In the genomic region with DNA sequence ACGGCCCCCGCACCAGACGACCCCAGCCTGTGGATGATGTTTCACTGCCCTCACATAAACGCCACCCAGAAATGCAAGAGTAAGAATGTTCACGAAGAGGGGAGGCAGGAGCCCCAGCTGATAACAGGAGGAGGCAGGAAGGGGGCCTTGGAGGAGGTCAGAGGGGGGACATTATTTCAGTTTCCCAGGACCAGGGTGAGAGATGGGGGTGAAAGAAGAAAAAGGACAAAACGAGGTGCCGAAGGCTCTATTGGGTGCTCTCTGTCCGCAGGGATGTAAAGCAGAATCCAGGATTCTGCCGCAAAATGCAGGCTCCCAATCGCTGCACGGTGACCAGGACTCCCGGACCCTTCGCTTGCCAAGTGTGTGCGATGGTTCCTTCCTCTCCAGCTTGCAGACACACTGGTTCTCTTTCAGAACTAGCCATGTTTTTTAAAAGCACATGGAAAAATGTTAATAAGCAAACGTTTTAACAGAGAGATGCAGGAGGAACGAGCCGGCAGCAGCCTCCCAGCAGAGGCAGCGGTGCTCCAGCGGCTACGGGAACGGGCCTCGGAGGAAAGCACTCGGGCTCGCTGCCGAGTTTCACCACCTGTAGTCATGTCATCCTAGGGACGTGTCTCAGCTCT, we compare ENCODE assay signal across 8 cellular contexts. TPM values are rescaled to one million over a fixed set of nuclear protein-coding genes. Genes with fewer than 3 reads are reported as not detected.
DNase-seq lines count a peak whose midpoint lies in the region; ATAC-seq and TF ChIP-seq lines count a peak whose summit lies in the region.

No MANE protein-coding gene starts in this region.

- peak overlapping the region; percentile 60 for H3K4me3 ChIP-seq in hepatocyte
- peak overlapping the region; percentile 64 for H3K4me3 ChIP-seq in skeletal muscle satellite cell (ENCODE audit: low read length)

- no peaks in the 10 kb centered on the region for H3K9me2 ChIP-seq in hepatocyte (replicated peaks; ENCODE audit: insufficient read depth)

- no peak overlapping the region for H3K27ac ChIP-seq in hepatocyte

- ATAC-seq in SK-N-SH treated with all-trans-retinoic acid at 6 μM for 48 hours (peak; percentile 65), GM18511 (IDR thresholded peaks at IDR 0.05; ENCODE audit: unreplicated experiment) (no peak), HG02852 (IDR thresholded peaks at IDR 0.05; ENCODE audit: unreplicated experiment) (no peak)

- TF ChIP-seq CTCF in hepatocyte (IDR thresholded peaks at IDR 0.05; ENCODE audit: poor library complexity) = peak; percentile 14

- H3K36me3 ChIP-seq in hepatocyte (replicated peaks; ENCODE audit: insufficient read depth, low read depth) = no peaks in the 10 kb centered on the region
- H3K36me3 ChIP-seq in skeletal muscle satellite cell (ENCODE audit: insufficient read depth, low read length) = no peaks in the 10 kb centered on the region

- H3K4me1 ChIP-seq in hepatocyte (ENCODE audit: insufficient read depth) = peaks cover 2% of the 10 kb centered on the region
- no peaks in the 10 kb centered on the region for H3K4me1 ChIP-seq in skeletal muscle satellite cell (ENCODE audit: control insufficient read depth, insufficient read depth, low read length)

- H3K9ac ChIP-seq in skeletal muscle satellite cell (ENCODE audit: low read depth, low read length) = no peak overlapping the region

- POLR2A ChIA-PET in HEK293T (lab: Yijun Ruan, JAX) = interaction anchor here (0.9 to 2.0 kb wide), 2 partner anchors 191 to 356 kb away, joined by 3 to 7 read pairs; partner anchors contain the start of gene ATP5F1E

- WGBS in hepatocyte (ENCODE audit: low lambda C conversion rate, missing lambda C conversion rate) = 22% methylated on average over 26 of the region's 26 CpGs

- CTCF ChIA-PET in HEK293T (lab: Yijun Ruan, JAX) = interaction anchor here (0.6 to 1.4 kb wide), 4 partner anchors 69 to 1828 kb away, joined by 3 to 5 read pairs (median 4); no protein-coding TSS in a partner anchor

- no peaks in the 10 kb centered on the region for H3K79me2 ChIP-seq in hepatocyte

- H3K9me3 ChIP-seq in hepatocyte (ENCODE audit: low read depth) (no peaks in the 10 kb centered on the region), skeletal muscle satellite cell (replicated peaks; ENCODE audit: low read length) (no peaks in the 10 kb centered on the region)

- no peaks in the 10 kb centered on the region for H4K20me1 ChIP-seq in hepatocyte (ENCODE audit: insufficient read depth, poor library complexity, severe bottlenecking)

- H3K27me3 ChIP-seq in hepatocyte (peaks cover 32% of the 10 kb centered on the region), skeletal muscle satellite cell (ENCODE audit: control insufficient read depth, insufficient read depth, low read length) (peaks cover 64% of the 10 kb centered on the region)

- DNase-seq in HEK293T (ENCODE audit: extremely low spot score) = peak; percentile 48
- DNase-seq in hepatocyte (ENCODE audit: low spot score) = peak; percentile 52
- no peak for DNase-seq in stimulated activated naive CD4-positive, alpha-beta T cell treated with Interleukin-2 at 50 U/mL for 16 hours (lab: John Stamatoyannopoulos, UW)
- no peak for DNase-seq in DMS153 (lab: John Stamatoyannopoulos, UW)

- no peak overlapping the region for H2AFZ ChIP-seq in hepatocyte

- peak overlapping the region; percentile 92 for H3K4me2 ChIP-seq in hepatocyte
- peak overlapping the region; percentile 85 for H3K4me2 ChIP-seq in skeletal muscle satellite cell (ENCODE audit: low read length)

TF ChIP-seq in HEK293T, 16 proteins besides CTCF, POLR2A, EP300 and RAD21:
- TF ChIP-seq NFRKB (IDR thresholded peaks at IDR 0.05) (no peak), FOXK2 (IDR thresholded peaks at IDR 0.05) (no peak), HDGF (IDR thresholded peaks at IDR 0.05; ENCODE audit: borderline replicate concordance) (no peak), ELF4 (IDR thresholded peaks at IDR 0.05) (no peak), CTBP1 (IDR thresholded peaks at IDR 0.05; ENCODE audit: borderline replicate concordance) (no peak), TARDBP (IDR thresholded peaks at IDR 0.05) (no peak), FOXA1 (IDR thresholded peaks at IDR 0.05) (no peak), FOXM1 (IDR thresholded peaks at IDR 0.05; ENCODE audit: borderline replicate concordance) (no peak), ARNT (IDR thresholded peaks at IDR 0.05) (no peak), L3MBTL2 (conservative IDR thresholded peaks at IDR 0.05) (no peak), BHLHE40 (IDR thresholded peaks at IDR 0.05; ENCODE audit: borderline replicate concordance) (no peak), LEF1 (IDR thresholded peaks at IDR 0.05; ENCODE audit: borderline replicate concordance) (no peak), SUZ12 (IDR thresholded peaks at IDR 0.05) (no peak)

TF ChIP-seq in SK-N-SH treated with all-trans-retinoic acid at 6 μM for 48 hours, 23 proteins besides CTCF, POLR2A, EP300 and RAD21:
- TF ChIP-seq, protein P1, sequence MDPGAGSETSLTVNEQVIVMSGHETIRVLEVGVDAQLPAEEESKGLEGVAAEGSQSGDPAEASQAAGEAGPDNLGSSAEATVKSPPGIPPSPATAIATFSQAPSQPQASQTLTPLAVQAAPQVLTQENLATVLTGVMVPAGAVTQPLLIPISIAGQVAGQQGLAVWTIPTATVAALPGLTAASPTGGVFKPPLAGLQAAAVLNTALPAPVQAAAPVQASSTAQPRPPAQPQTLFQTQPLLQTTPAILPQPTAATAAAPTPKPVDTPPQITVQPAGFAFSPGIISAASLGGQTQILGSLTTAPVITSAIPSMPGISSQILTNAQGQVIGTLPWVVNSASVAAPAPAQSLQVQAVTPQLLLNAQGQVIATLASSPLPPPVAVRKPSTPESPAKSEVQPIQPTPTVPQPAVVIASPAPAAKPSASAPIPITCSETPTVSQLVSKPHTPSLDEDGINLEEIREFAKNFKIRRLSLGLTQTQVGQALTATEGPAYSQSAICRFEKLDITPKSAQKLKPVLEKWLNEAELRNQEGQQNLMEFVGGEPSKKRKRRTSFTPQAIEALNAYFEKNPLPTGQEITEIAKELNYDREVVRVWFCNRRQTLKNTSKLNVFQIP (CRISPR knock-in tag; IDR thresholded peaks at IDR 0.05; ENCODE audit: borderline replicate concordance, low read depth) = no peak
- TF ChIP-seq ZNF8 (CRISPR knock-in tag; IDR thresholded peaks at IDR 0.05) (no peak), GLIS3 (CRISPR knock-in tag; IDR thresholded peaks at IDR 0.05) (no peak), CREB5 (CRISPR knock-in tag; IDR thresholded peaks at IDR 0.05; ENCODE audit: low read depth) (no peak), ZFP3 (CRISPR knock-in tag; IDR thresholded peaks at IDR 0.05) (no peak), TCF4 (CRISPR knock-in tag; IDR thresholded peaks at IDR 0.05; ENCODE audit: borderline replicate concordance) (no peak), ARNTL (CRISPR knock-in tag; IDR thresholded peaks at IDR 0.05; ENCODE audit: borderline replicate concordance, low read depth) (no peak), TOX (CRISPR knock-in tag; IDR thresholded peaks at IDR 0.05; ENCODE audit: borderline replicate concordance) (no peak), PATZ1 (CRISPR knock-in tag; IDR thresholded peaks at IDR 0.05; ENCODE audit: borderline replicate concordance) (no peak), PPARA (CRISPR knock-in tag; IDR thresholded peaks at IDR 0.05; ENCODE audit: borderline replicate concordance) (no peak), BACH2 (CRISPR knock-in tag; IDR thresholded peaks at IDR 0.05; ENCODE audit: borderline replicate concordance) (no peak), ISL1 (CRISPR knock-in tag; IDR thresholded peaks at IDR 0.05) (no peak), ZC3H10 (CRISPR knock-in tag; IDR thresholded peaks at IDR 0.05) (no peak), ZNF565 (CRISPR knock-in tag; conservative IDR thresholded peaks at IDR 0.05; ENCODE audit: low read depth) (no peak), CSDC2 (CRISPR knock-in tag; IDR thresholded peaks at IDR 0.05) (no peak), OSR1 (CRISPR knock-in tag; IDR thresholded peaks at IDR 0.05) (no peak)
TF ChIP-seq in SK-N-SH treated with all-trans-retinoic acid at 6 μM for 48 hours: peak in this region for 0.

RNA-seq across cellular contexts. Expression of gene ZNF831, which starts 59.5 kb away (rescaled TPM):
- total RNA-seq in hepatocyte = not detected in 2 replicates
- not detected in 2 replicates for polyA plus RNA-seq in hepatocyte
- not detected in 2 replicates for total RNA-seq in skeletal muscle satellite cell (2012; rRNA removed)

Comparison
In these comparisons a context has a peak if more than half of its experiments do, and no peak if none do; other contexts are left out.
1. DNase-seq: peak in HEK293T (single experiment) and hepatocyte (single experiment); none in stimulated activated naive CD4-positive, alpha-beta T cell treated with Interleukin-2 at 50 U/mL for 16 hours (single experiment) and DMS153 (single experiment).